Comparison of ENCODE assay signal across 33 cellular contexts in genomic region chr14:78188882-78189281, GRCh38.
"Had no signal": no experiment of that assay in that cellular context is flagged by ENCODE, and none has a peak within 500 bp of the region (broad histone marks: within the 10 kb centered on the region; RNA-seq: fewer than 3 reads in every experiment).

No MANE protein-coding gene starts in this region.

- DNase-seq: Karpas-422, Kasumi-1, MG63, MM.1S, MV-4-11, NCI-H1048, NCI-H1092, NCI-H1092 treated with DMSO at 0.1 percent for 48 hours, NCI-H1105, NCI-H1105 treated with DMSO at 0.1 percent for 48 hours, NCI-H1417, NCI-H1417 treated with DMSO at 0.1 percent for 48 hours, NCI-H1436, NCI-H1436 treated with DMSO at 0.1 percent for 48 hours, NCI-H146, NCI-H1694, NCI-H1694 treated with DMSO at 0.1 percent for 48 hours, NCI-H187, NCI-H187 treated with DMSO at 0.1 percent for 48 hours, NCI-H1930, NCI-H2029, NCI-H2029 treated with DMSO at 0.1 percent for 48 hours, NCI-H2081, NCI-H2081 treated with DMSO at 0.1 percent for 48 hours, NCI-H2107, NCI-H2171, NCI-H2171 treated with DMSO at 0.1 percent for 48 hours, NCI-H2227 treated with DMSO at 0.1 percent for 48 hours, NCI-H226, NCI-H345, NCI-H446, NCI-H446 treated with DMSO at 0.1 percent for 48 hours, NCI-H510A had no signal
